Comparison of ENCODE assay signal across 12 cellular contexts in the genomic region with DNA sequence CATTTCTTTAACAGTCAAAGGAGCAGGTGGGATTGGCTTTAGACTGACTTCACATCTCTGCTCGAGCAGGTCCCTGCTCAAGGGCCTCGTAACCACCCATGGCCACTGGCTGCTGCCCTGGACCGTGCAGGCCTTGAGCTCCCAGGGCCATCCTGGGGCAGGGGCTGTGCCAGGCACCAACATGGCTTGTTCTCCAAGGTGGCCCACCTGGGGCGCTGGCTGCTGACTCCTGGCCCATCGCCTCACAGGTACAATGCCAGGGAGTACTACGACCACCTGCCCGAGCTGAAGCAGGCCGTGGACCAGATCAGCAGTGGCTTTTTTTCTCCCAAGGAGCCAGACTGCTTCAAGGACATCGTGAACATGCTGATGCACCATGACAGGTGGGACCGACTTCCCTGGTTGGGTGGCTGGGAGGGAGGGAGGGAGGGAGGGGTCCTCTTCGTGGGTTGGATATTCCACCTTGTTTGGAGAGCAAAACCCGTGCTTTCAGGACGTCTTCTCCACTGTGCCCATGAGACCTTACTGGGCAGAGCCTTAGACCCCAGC. TPM values are rescaled to one million over a fixed set of nuclear protein-coding genes. Genes with fewer than 3 reads are reported as not detected.
A peak's percentile ranks its signal among the peaks of the same experiment; 100 is the strongest.
DNase-seq lines count a peak whose midpoint lies in the region; ATAC-seq and TF ChIP-seq lines count a peak whose summit lies in the region.
"Had no signal": no experiment of that assay in that cellular context is flagged by ENCODE, and none has a peak within 500 bp of the region (broad histone marks: within the 10 kb centered on the region; RNA-seq: fewer than 3 reads in every experiment).

No MANE protein-coding gene starts in this region.

- 73 to 82% methylated on average over 13 of the region's 13 CpGs for WGBS in heart right ventricle, 2 donors

- intact Hi-C loops in heart right ventricle (cut with DNase I) (loop anchor here in 5 of 10 donors (5.0 to 10.0 kb wide), 3 partner anchors 99 to 299 kb away; a partner anchor contains a TSS), left cardiac atrium (cut with DNase I) (loop anchor here in 1 of 2 donors (5.0 kb wide), 1 partner anchor 37 kb away; no protein-coding TSS in a partner anchor), breast epithelium (cut with DNase I; ENCODE audit: low total_unique reads) (loop anchor here (5.0 to 10.0 kb wide), 2 partner anchors 101 to 297 kb away; a partner anchor contains a TSS), head of caudate nucleus (cut with DNase I) (loop anchor here (10.0 kb wide), 1 partner anchor 99 kb away; a partner anchor contains a TSS)

- H3K27me3 Mint-ChIP-seq in neural crest cell (ENCODE audit: low read depth) = peaks cover 4% of the 10 kb centered on the region
- no peaks in the 10 kb centered on the region for H3K27me3 Mint-ChIP-seq in type B pancreatic cell
- H3K27me3 Mint-ChIP-seq: CD4-positive, alpha-beta memory T cell had no signal

- H3K36me3 Mint-ChIP-seq in neural crest cell (ENCODE audit: low read depth) (no peaks in the 10 kb centered on the region), type B pancreatic cell (no peaks in the 10 kb centered on the region)

- H3K27me3 ChIP-seq in heart right ventricle = no peaks in the 10 kb centered on the region
- no peaks in the 10 kb centered on the region for H3K27me3 ChIP-seq in breast epithelium

- no peaks in the 10 kb centered on the region for H3K9me3 ChIP-seq in heart right ventricle
- no peaks in the 10 kb centered on the region for H3K9me3 ChIP-seq in breast epithelium

- H3K4me3 ChIP-seq in heart right ventricle (no peak overlapping the region), breast epithelium (no peak overlapping the region)
- H3K4me3 ChIP-seq: skin epidermis had no signal

- TF ChIP-seq POLR2A in breast epithelium (IDR thresholded peaks at IDR 0.05) (no peak), GM18505 (IDR thresholded peaks at IDR 0.05; ENCODE audit: borderline replicate concordance, extremely low read depth, insufficient read depth, insufficient read length) (no peak)

- DNase-seq in heart right ventricle = no peak
- no peak for DNase-seq in left cardiac atrium
- no peak for DNase-seq in breast epithelium (ENCODE audit: low spot score in 2 of 2)
- DNase-seq in neural crest cell (ENCODE audit: low read depth, low spot score) = no peak
- no peak for DNase-seq in type B pancreatic cell (ENCODE audit: extremely low spot score, unreplicated experiment)
- DNase-seq in head of caudate nucleus = no peak

- H3K27ac ChIP-seq in heart right ventricle (peak overlapping the region in 8 of 10 donors; percentile 26 to 85 (median 72)), breast epithelium (peak overlapping the region; percentile 45 to 79)

- H3K36me3 ChIP-seq in heart right ventricle (peaks cover 0 to 91% (median 39%) of the 10 kb centered on the region in 9 donors), breast epithelium (no peaks in the 10 kb centered on the region)

- TF ChIP-seq CTCF in heart right ventricle (IDR thresholded peaks at IDR 0.05) (no peak), breast epithelium (IDR thresholded peaks at IDR 0.05) (no peak), neural crest cell (conservative IDR thresholded peaks at IDR 0.05) (no peak), type B pancreatic cell (conservative IDR thresholded peaks at IDR 0.05) (no peak)

- H3K4me3 Mint-ChIP-seq in neural crest cell (peak overlapping the region; percentile 52), type B pancreatic cell (no peak overlapping the region)
- H3K4me3 Mint-ChIP-seq: activated T-helper 1 cell treated with anti-CD3 and anti-CD28 coated beads, Interleukin-12 subunit alpha, Interleukin-12 subunit beta, Interleukin-2, Interleukin-4 antibody, amounts not matched to agents 30 ng/mL and 10 ng/mL and 1 ng/mL, durations not matched to agents 14 hours and 24 hours and 36 hours; CD4-positive, alpha-beta memory T cell had no signal

- H3K9me3 Mint-ChIP-seq in neural crest cell (no peaks in the 10 kb centered on the region), type B pancreatic cell (no peaks in the 10 kb centered on the region)
- H3K9me3 Mint-ChIP-seq: activated T-helper 1 cell treated with anti-CD3 and anti-CD28 coated beads, Interleukin-12 subunit alpha, Interleukin-12 subunit beta, Interleukin-2, Interleukin-4 antibody, amounts not matched to agents 30 ng/mL and 10 ng/mL and 1 ng/mL, durations not matched to agents 14 hours and 24 hours and 36 hours; CD4-positive, alpha-beta memory T cell had no signal

- H3K4me1 Mint-ChIP-seq in neural crest cell (peaks cover 6% of the 10 kb centered on the region), type B pancreatic cell (ENCODE audit: unreplicated experiment) (no peaks in the 10 kb centered on the region)

- H3K27ac Mint-ChIP-seq in neural crest cell (ENCODE audit: unreplicated experiment) (no peak overlapping the region), type B pancreatic cell (peak overlapping the region; percentile 84)
- H3K27ac Mint-ChIP-seq: activated T-helper 1 cell treated with anti-CD3 and anti-CD28 coated beads, Interleukin-12 subunit alpha, Interleukin-12 subunit beta, Interleukin-2, Interleukin-4 antibody, amounts not matched to agents 30 ng/mL and 10 ng/mL and 1 ng/mL, durations not matched to agents 14 hours and 24 hours and 36 hours had no signal

- no peak for ATAC-seq in heart right ventricle
- no peak for ATAC-seq in left cardiac atrium
- no peak for ATAC-seq in HG02763 (IDR thresholded peaks at IDR 0.05; ENCODE audit: unreplicated experiment)
- ATAC-seq in GM18505 (IDR thresholded peaks at IDR 0.05; ENCODE audit: unreplicated experiment) = no peak
- ATAC-seq: esophagus mucosa had no signal

- H3K4me1 ChIP-seq in heart right ventricle (peaks cover 24 to 73% (median 45%) of the 10 kb centered on the region in 9 donors), breast epithelium (peaks cover 0 to 6% of the 10 kb centered on the region in 2 donors)

RNA-seq across cellular contexts. Expression of a gene that starts 46.1 kb away (rescaled TPM):
- total RNA-seq in heart right ventricle (100 to 1,000 TPM; 203 to 462 (median 276) TPM), left cardiac atrium (100 to 1,000 TPM; 103 to 152 TPM), breast epithelium (100 to 1,000 TPM in 2 of 3 donors, 10 to 100 TPM in 1; 95.7 to 128 (median 121) TPM), neural crest cell (71.1 and 77.1 TPM in 2 replicates), type B pancreatic cell (ENCODE audit: low replicate concordance) (39.3 and 52.2 TPM in 2 replicates)
- polyA plus RNA-seq in heart right ventricle = 100 to 1,000 TPM in 1 of 2 donors, 10 to 100 TPM in 1; 83.1 to 250 TPM
